In the genomic region with DNA sequence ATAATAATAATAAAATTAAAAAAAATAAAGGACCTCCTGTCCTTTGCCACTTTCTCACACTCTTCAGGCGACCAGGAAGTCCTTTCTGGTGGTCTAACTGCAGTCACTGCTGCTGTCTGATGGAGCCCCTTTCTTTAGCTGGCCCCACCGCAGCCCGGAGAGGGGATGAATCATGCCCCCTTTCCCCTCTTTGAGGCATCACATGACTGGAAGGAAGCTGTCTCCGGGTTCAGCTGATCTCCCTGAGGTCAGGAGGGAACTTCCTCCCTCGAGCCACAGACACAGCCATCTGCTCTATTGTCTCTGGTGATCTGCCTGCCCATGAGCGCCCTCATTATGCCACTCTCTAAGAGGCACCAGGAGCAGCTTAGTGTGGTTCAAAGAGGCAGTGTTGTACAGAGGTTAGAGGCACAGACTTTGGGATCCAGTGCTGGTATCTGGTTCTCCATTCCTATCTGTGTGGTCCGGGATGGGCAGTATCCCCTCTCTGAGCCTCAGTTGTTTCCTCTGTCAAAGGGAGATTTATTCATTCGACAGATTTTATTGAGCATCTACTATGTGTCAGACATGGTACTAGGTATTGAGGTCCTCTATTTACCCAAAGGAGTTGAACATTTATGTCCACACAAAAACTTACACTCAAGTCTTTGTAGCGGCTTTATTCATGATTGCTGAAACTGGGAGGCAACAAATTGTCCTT, we compare ENCODE assay signal across 9 cellular contexts. TPM values are rescaled to one million over a fixed set of nuclear protein-coding genes. Genes with fewer than 3 reads are reported as not detected.
DNase-seq lines count a peak whose midpoint lies in the region; ATAC-seq and TF ChIP-seq lines count a peak whose summit lies in the region.
"Had no signal": no experiment of that assay in that cellular context is flagged by ENCODE, and none has a peak within 500 bp of the region (broad histone marks: within the 10 kb centered on the region; RNA-seq: fewer than 3 reads in every experiment).

No MANE protein-coding gene starts in this region.

- no peaks in the 10 kb centered on the region for H4K20me1 ChIP-seq in hepatocyte (ENCODE audit: insufficient read depth, poor library complexity, severe bottlenecking)

- H3K9me3 ChIP-seq in lower lobe of right lung (no peaks in the 10 kb centered on the region), hepatocyte (ENCODE audit: low read depth) (no peaks in the 10 kb centered on the region), ovary (no peaks in the 10 kb centered on the region)

- H3K27ac Mint-ChIP-seq in stimulated activated memory B cell treated with anti-CD40 and anti-IgM and Interleukin-4, amounts not matched to agents 10 μg/mL and 1 μg/mL and 100 μg/mL, for 72 hours, result peak overlapping the region; percentile 95

- no peaks in the 10 kb centered on the region for H3K36me3 ChIP-seq in lower lobe of right lung
- no peaks in the 10 kb centered on the region for H3K36me3 ChIP-seq in hepatocyte (replicated peaks; ENCODE audit: insufficient read depth, low read depth)
- no peaks in the 10 kb centered on the region for H3K36me3 ChIP-seq in ovary

- TF ChIP-seq CTCF in GM10266 (IDR thresholded peaks at IDR 0.05; ENCODE audit: control insufficient read depth, insufficient read depth, low read depth, missing control alignments), result peak; percentile 47
- TF ChIP-seq CTCF in lower lobe of right lung (IDR thresholded peaks at IDR 0.05), result no peak
- TF ChIP-seq CTCF in hepatocyte (IDR thresholded peaks at IDR 0.05; ENCODE audit: poor library complexity), result no peak
- TF ChIP-seq CTCF in ovary (IDR thresholded peaks at IDR 0.05), result no peak

- no peak overlapping the region for H2AFZ ChIP-seq in hepatocyte

- H3K4me1 Mint-ChIP-seq in stimulated activated memory B cell treated with anti-CD40 and anti-IgM and Interleukin-4, amounts not matched to agents 10 μg/mL and 1 μg/mL and 100 μg/mL, for 72 hours, result peaks cover 62% of the 10 kb centered on the region

- no peaks in the 10 kb centered on the region for H3K27me3 Mint-ChIP-seq in stimulated activated memory B cell treated with anti-CD40 and anti-IgM and Interleukin-4, amounts not matched to agents 10 μg/mL and 1 μg/mL and 100 μg/mL, for 72 hours

- no peaks in the 10 kb centered on the region for H3K9me3 Mint-ChIP-seq in stimulated activated memory B cell treated with anti-CD40 and anti-IgM and Interleukin-4, amounts not matched to agents 10 μg/mL and 1 μg/mL and 100 μg/mL, for 72 hours

- peaks cover 6% of the 10 kb centered on the region for H3K36me3 Mint-ChIP-seq in stimulated activated memory B cell treated with anti-CD40 and anti-IgM and Interleukin-4, amounts not matched to agents 10 μg/mL and 1 μg/mL and 100 μg/mL, for 72 hours

- H3K9me2 ChIP-seq in hepatocyte (replicated peaks; ENCODE audit: insufficient read depth), result no peaks in the 10 kb centered on the region

- intact Hi-C loops in lower lobe of right lung (cut with DNase I), result no loop called here
- intact Hi-C loops in ovary (cut with DNase I), result no loop called here

- DNase-seq in GM10266 (ENCODE audit: extremely low spot score), result peak; percentile 61
- DNase-seq in RPMI7951 (ENCODE audit: low read depth), result peak; percentile 24
- peak; percentile 86 for DNase-seq in activated effector memory CD4-positive, alpha-beta T cell treated with anti-CD3 and anti-CD28 coated beads, Interleukin-2, amount 50 U/mL, for 16 hours
- DNase-seq in lower lobe of right lung, result peak; percentile 76
- DNase-seq in hepatocyte (ENCODE audit: low spot score), result no peak
- DNase-seq in ovary, result no peak

- ATAC-seq in HG02763 (IDR thresholded peaks at IDR 0.05; ENCODE audit: unreplicated experiment), result peak; percentile 48
- peak; percentile 80 to 90 for ATAC-seq in lower lobe of right lung
- ATAC-seq in stimulated activated memory B cell treated with anti-CD40 and anti-IgM and Interleukin-4, amounts not matched to agents 10 μg/mL and 1 μg/mL and 100 μg/mL, for 72 hours, result peak; percentile 82

- H3K4me3 Mint-ChIP-seq in stimulated activated memory B cell treated with anti-CD40 and anti-IgM and Interleukin-4, amounts not matched to agents 10 μg/mL and 1 μg/mL and 100 μg/mL, for 72 hours, result peak overlapping the region; percentile 95
- H3K4me3 Mint-ChIP-seq: neural crest cell had no signal

- TF ChIP-seq POLR2A in ovary (IDR thresholded peaks at IDR 0.05), result no peak

- H3K27me3 ChIP-seq in lower lobe of right lung (ENCODE audit: low read depth), result no peaks in the 10 kb centered on the region
- no peaks in the 10 kb centered on the region for H3K27me3 ChIP-seq in hepatocyte
- no peaks in the 10 kb centered on the region for H3K27me3 ChIP-seq in ovary

- no peak for TF ChIP-seq EP300 in ovary (IDR thresholded peaks at IDR 0.05)

- H3K27ac ChIP-seq in lower lobe of right lung (peak overlapping the region; percentile 60), hepatocyte (no peak overlapping the region), ovary (no peak overlapping the region)

- 69% methylated on average over 9 of the region's 9 CpGs for WGBS in hepatocyte (ENCODE audit: low lambda C conversion rate, missing lambda C conversion rate)
- WGBS in ovary, 3 donors, result 58 to 63% (median 62%) methylated on average over 9 of the region's 9 CpGs

- no peaks in the 10 kb centered on the region for H3K79me2 ChIP-seq in hepatocyte

- H3K4me1 ChIP-seq in lower lobe of right lung (peaks cover 31% of the 10 kb centered on the region), hepatocyte (ENCODE audit: insufficient read depth) (no peaks in the 10 kb centered on the region), ovary (ENCODE audit: insufficient read depth) (no peaks in the 10 kb centered on the region)

- H3K4me2 ChIP-seq in hepatocyte, result no peak overlapping the region

- H3K4me3 ChIP-seq in lower lobe of right lung, result peak overlapping the region; percentile 46
- H3K4me3 ChIP-seq in hepatocyte, result no peak overlapping the region
- H3K4me3 ChIP-seq in ovary, result no peak overlapping the region

RNA-seq across cellular contexts. Expression of a gene that starts 30.0 kb away (rescaled TPM):
- total RNA-seq in RPMI7951 (2014; rRNA removed; shearing (Covaris generic)), result 0.12 TPM in 1 of 2 replicates, not detected in the other
- total RNA-seq in lower lobe of right lung (36.2 TPM), hepatocyte (0.23 and 0.32 TPM in 2 replicates), ovary (1 to 10 TPM in 5 of 7 donors, under 1 TPM in 2; 0.71 to 5.0 (median 2.0) TPM)
- polyA plus RNA-seq in hepatocyte (not detected in 2 replicates), ovary (1 to 10 TPM; 1.1 to 3.6 TPM)
- total RNA-seq: neural crest cell had no signal

RNA-seq across cellular contexts. Expression of a gene that starts 35.3 kb away (rescaled TPM):
- total RNA-seq in RPMI7951 (2014; rRNA removed; shearing (Covaris generic)), result not detected in 2 replicates
- 21.2 TPM for total RNA-seq in lower lobe of right lung
- 14.8 and 18.9 TPM in 2 replicates for total RNA-seq in hepatocyte
- polyA plus RNA-seq in hepatocyte, result 19.6 and 26.0 TPM in 2 replicates
- 10 to 100 TPM in 1 of 7 donors, 1 to 10 TPM in 4, under 1 TPM in 2; 0.18 to 18.3 (median 1.6) TPM for total RNA-seq in ovary
- under 1 TPM in 1 of 2 donors, not detected in 1; 0.25 TPM for polyA plus RNA-seq in ovary
- total RNA-seq: neural crest cell had no signal

Comparison
In these comparisons a context has a peak if more than half of its experiments do, and no peak if none do; other contexts are left out.
1. DNase-seq: peak in GM10266 (single experiment), RPMI7951 (single experiment), activated effector memory CD4-positive, alpha-beta T cell treated with anti-CD3 and anti-CD28 coated beads, Interleukin-2, amount 50 U/mL, for 16 hours (single experiment) and lower lobe of right lung (single experiment); none in hepatocyte (single experiment) and ovary (0 of 5).
2. Peak in every context shown above with its lines, with median percentiles within 50 percentile points of each other: ATAC-seq.